1 cellular context compared by ENCODE assay signal in genomic region chr11:506238-506949, GRCh38.
TF ChIP-seq lines count a peak whose summit lies in the region.

No MANE protein-coding gene starts in this region.

TF ChIP-seq in K562, 482 proteins besides CTCF, POLR2A, EP300 and RAD21 (continued from another document and continues in another):
- 0 out of 2 replicates have a peak, but pooled peaks have one; percentile 59 for TF ChIP-seq STAT6 (CRISPR knock-in tag; IDR thresholded peaks at IDR 0.05)
- peak; percentile 57 for TF ChIP-seq PRPF4 (IDR thresholded peaks at IDR 0.05; ENCODE audit: insufficient read depth, low read depth, low read length, poor library complexity, severe bottlenecking)
- TF ChIP-seq, protein P1, sequence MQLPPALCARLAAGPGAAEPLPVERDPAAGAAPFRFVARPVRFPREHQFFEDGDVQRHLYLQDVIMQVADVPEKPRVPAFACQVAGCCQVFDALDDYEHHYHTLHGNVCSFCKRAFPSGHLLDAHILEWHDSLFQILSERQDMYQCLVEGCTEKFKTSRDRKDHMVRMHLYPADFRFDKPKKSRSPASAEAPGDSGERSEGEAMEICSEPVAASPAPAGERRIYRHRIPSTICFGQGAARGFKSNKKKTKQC (CRISPR knock-in tag; IDR thresholded peaks at IDR 0.05): no peak
- TF ChIP-seq ZNF766 (CRISPR knock-in tag; conservative IDR thresholded peaks at IDR 0.05): peak; percentile 72; the same call in 1 of the 2 replicates
- TF ChIP-seq CAMTA2 (CRISPR knock-in tag; conservative IDR thresholded peaks at IDR 0.05): no peak
- peak; percentile 1 for TF ChIP-seq DACH1 (IDR thresholded peaks at IDR 0.05; ENCODE audit: partially characterized antibody)
- TF ChIP-seq C11orf30 (IDR thresholded peaks at IDR 0.05; ENCODE audit: low read depth): peak; percentile 78
- no peak for TF ChIP-seq PRMT5 (CRISPR knock-in tag; IDR thresholded peaks at IDR 0.05)
- no peak for TF ChIP-seq ZNF717 (CRISPR knock-in tag; IDR thresholded peaks at IDR 0.05)
- peak; percentile 95 for TF ChIP-seq ARID4B (CRISPR knock-in tag; IDR thresholded peaks at IDR 0.05)
- TF ChIP-seq, protein P2, sequence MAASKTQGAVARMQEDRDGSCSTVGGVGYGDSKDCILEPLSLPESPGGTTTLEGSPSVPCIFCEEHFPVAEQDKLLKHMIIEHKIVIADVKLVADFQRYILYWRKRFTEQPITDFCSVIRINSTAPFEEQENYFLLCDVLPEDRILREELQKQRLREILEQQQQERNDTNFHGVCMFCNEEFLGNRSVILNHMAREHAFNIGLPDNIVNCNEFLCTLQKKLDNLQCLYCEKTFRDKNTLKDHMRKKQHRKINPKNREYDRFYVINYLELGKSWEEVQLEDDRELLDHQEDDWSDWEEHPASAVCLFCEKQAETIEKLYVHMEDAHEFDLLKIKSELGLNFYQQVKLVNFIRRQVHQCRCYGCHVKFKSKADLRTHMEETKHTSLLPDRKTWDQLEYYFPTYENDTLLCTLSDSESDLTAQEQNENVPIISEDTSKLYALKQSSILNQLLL (CRISPR knock-in tag; IDR thresholded peaks at IDR 0.05; ENCODE audit: borderline replicate concordance): no peak
- TF ChIP-seq ZNF3 (CRISPR knock-in tag; IDR thresholded peaks at IDR 0.05): no peak
- no peak for TF ChIP-seq IRF9 (tag; IDR thresholded peaks at IDR 0.05)
- 0 out of 2 replicates have a peak, but pooled peaks have one; percentile 35 for TF ChIP-seq ZNF583 (CRISPR knock-in tag; IDR thresholded peaks at IDR 0.05)
- TF ChIP-seq, protein P3, sequence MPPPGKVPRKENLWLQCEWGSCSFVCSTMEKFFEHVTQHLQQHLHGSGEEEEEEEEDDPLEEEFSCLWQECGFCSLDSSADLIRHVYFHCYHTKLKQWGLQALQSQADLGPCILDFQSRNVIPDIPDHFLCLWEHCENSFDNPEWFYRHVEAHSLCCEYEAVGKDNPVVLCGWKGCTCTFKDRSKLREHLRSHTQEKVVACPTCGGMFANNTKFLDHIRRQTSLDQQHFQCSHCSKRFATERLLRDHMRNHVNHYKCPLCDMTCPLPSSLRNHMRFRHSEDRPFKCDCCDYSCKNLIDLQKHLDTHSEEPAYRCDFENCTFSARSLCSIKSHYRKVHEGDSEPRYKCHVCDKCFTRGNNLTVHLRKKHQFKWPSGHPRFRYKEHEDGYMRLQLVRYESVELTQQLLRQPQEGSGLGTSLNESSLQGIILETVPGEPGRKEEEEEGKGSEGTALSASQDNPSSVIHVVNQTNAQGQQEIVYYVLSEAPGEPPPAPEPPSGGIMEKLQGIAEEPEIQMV (tag; conservative IDR thresholded peaks at IDR 0.05; ENCODE audit: low read depth): no peak
- TF ChIP-seq ZBTB40 (IDR thresholded peaks at IDR 0.05): peak; percentile 70
- no peak for TF ChIP-seq ZBTB40 (CRISPR knock-in tag; IDR thresholded peaks at IDR 0.05)
- TF ChIP-seq, protein P4, sequence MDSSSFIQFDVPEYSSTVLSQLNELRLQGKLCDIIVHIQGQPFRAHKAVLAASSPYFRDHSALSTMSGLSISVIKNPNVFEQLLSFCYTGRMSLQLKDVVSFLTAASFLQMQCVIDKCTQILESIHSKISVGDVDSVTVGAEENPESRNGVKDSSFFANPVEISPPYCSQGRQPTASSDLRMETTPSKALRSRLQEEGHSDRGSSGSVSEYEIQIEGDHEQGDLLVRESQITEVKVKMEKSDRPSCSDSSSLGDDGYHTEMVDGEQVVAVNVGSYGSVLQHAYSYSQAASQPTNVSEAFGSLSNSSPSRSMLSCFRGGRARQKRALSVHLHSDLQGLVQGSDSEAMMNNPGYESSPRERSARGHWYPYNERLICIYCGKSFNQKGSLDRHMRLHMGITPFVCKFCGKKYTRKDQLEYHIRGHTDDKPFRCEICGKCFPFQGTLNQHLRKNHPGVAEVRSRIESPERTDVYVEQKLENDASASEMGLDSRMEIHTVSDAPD (CRISPR knock-in tag; IDR thresholded peaks at IDR 0.05): no peak
- TF ChIP-seq SREBF1 (IDR thresholded peaks at IDR 0.05; ENCODE audit: borderline replicate concordance, low read depth, low read length): no peak
- TF ChIP-seq KDM4B (IDR thresholded peaks at IDR 0.05; ENCODE audit: borderline replicate concordance in 2 of 2, low read depth in 1 of 2): peak in 1 of 2 experiments; percentile 30; a peak in 1 of 4 replicates
